9 cellular contexts compared by ENCODE assay signal in the genomic region with DNA sequence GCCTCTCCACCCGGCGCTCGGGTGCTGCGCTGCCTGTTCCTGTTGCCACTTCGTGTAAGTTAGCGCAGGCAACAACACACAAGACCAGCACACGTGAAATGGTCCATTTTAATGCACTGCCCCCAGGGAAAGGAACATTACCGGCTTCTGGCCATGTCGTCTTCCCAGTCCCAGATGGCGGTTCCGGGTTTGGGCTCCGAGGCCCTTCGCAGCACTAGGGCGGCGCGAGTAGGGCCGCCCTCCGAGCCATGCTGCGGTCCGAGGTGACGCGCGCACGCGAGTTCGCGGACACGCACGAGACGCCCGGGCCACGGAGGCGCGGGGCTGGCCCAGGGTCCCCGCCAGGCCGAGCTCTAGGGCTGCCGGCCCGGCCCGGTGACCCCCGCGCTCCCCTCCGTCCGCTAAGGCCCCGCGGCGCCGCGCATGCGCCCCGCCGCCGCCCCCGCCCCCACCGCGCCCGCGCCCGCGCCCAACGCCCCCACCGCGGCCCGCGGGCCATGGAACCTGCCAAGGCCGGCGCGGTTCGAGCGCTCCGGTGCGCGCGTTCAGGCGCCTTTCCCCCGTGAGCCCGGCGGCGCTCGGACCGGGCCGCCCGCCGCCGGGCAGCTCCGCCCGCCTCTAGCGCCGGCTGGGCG. TPM values are rescaled to one million over a fixed set of nuclear protein-coding genes. Genes with fewer than 3 reads are reported as not detected.
DNase-seq lines count a peak whose midpoint lies in the region; ATAC-seq, FAIRE-seq and TF ChIP-seq lines count a peak whose summit lies in the region.
"Had no signal": no experiment of that assay in that cellular context is flagged by ENCODE, and none has a peak within 500 bp of the region (broad histone marks: within the 10 kb centered on the region; RNA-seq: fewer than 3 reads in every experiment).

No MANE protein-coding gene starts in this region.

- H3K27me3 ChIP-seq in gastroesophageal sphincter (no peaks in the 10 kb centered on the region), thymus (ENCODE audit: control insufficient read depth, insufficient read depth) (no peaks in the 10 kb centered on the region)

- H3K9me3 ChIP-seq in gastroesophageal sphincter (no peaks in the 10 kb centered on the region), thymus (ENCODE audit: control insufficient read depth) (no peaks in the 10 kb centered on the region)

- peaks cover 0 to 60% (median 9%) of the 10 kb centered on the region in 3 donors for H3K4me1 ChIP-seq in gastroesophageal sphincter
- peaks cover 15% of the 10 kb centered on the region for H3K4me1 ChIP-seq in thymus (ENCODE audit: control insufficient read depth, insufficient read depth, low read length)

- no peak for TF ChIP-seq EP300 in gastroesophageal sphincter (IDR thresholded peaks at IDR 0.05)

- no CpG with 5 or more reads among the region's 89 CpGs for WGBS in gastroesophageal sphincter (ENCODE audit: low coverage in 1 of 2), 2 donors
- WGBS in thymus: under 1% methylated on average over 82 of the region's 89 CpGs

- TF ChIP-seq POLR2A in gastroesophageal sphincter (IDR thresholded peaks at IDR 0.05): peak; percentile 48 to 63

- H3K27ac ChIP-seq in gastroesophageal sphincter (peak overlapping the region; percentile 87 to 100 (median 96)), thymus (ENCODE audit: low read depth) (peak overlapping the region; percentile 96)

- ATAC-seq in HG03432 (IDR thresholded peaks at IDR 0.05; ENCODE audit: unreplicated experiment): peak; percentile 51
- ATAC-seq in gastroesophageal sphincter: peak; percentile 66

- peak overlapping the region; percentile 81 to 91 for H3K4me3 ChIP-seq in gastroesophageal sphincter
- H3K4me3 ChIP-seq in thymus (ENCODE audit: low read length): peak overlapping the region; percentile 98

- no peaks in the 10 kb centered on the region for H3K36me3 ChIP-seq in gastroesophageal sphincter
- no peaks in the 10 kb centered on the region for H3K36me3 ChIP-seq in thymus (ENCODE audit: control insufficient read depth, insufficient read depth)

- no peak for TF ChIP-seq CTCF in gastroesophageal sphincter (IDR thresholded peaks at IDR 0.05)

- FAIRE-seq in GM19239 (lab: Jason Lieb, UNC): no peak
- FAIRE-seq: colon had no signal

- DNase-seq in CD1c-positive myeloid dendritic cell (ENCODE audit: extremely low spot score) (peak; percentile 82), GM19239 (ENCODE audit: insufficient read length, low spot score) (peak; percentile 65), RPMI7951 (ENCODE audit: low read depth) (peak; percentile 45), occipital lobe (lab: John Stamatoyannopoulos, UW) (peak; percentile 30)
- peak; percentile 67 for DNase-seq in activated naive CD4-positive, alpha-beta T cell treated with Interleukin-2 at 50 U/mL for 16 hours

RNA-seq across cellular contexts. Expression of gene ZNF236, which starts 0.4 kb away (rescaled TPM):
- total RNA-seq in RPMI7951 (2014; rRNA removed; shearing (Covaris generic)): 3.0 and 4.2 TPM in 2 replicates
- 10 to 100 TPM in 3 of 4 donors, 1 to 10 TPM in 1; 8.5 to 26.8 (median 16.8) TPM for total RNA-seq in gastroesophageal sphincter
- 30.3 TPM for total RNA-seq in occipital lobe
- polyA plus RNA-seq in thymus: 4.0 TPM

Comparison
In these comparisons a context has a peak if more than half of its experiments do, and no peak if none do; other contexts are left out.
1. Peak in every context shown above with its lines: DNase-seq, ATAC-seq, H3K4me3 ChIP-seq and H3K27ac ChIP-seq.
2. DNase-seq: peak in every context shown above with its lines; median percentile 82 in CD1c-positive myeloid dendritic cell; 67 in activated naive CD4-positive, alpha-beta T cell treated with Interleukin-2 at 50 U/mL for 16 hours; 65 in GM19239; 45 in RPMI7951; 30 in occipital lobe.